ENCODE assay signal across 22 cellular contexts in the genomic region with DNA sequence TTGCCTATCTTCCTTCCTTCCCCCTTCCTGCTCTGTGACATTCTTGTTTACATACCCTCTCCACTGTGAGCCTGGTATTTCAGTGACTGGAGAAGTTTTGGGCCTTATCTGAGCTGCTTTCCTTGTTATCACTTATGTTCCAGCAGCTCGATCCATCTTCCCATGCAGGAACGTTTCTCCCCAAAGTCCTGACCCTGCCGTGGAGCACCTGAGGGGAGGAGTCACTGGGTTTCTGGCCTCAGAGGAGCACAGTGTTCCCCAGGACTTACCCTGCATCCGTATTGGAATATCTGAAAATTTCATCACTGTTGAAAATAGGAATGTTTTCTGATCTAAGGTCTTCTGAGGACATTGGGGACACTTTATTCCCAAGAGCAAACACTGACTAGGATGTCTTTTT.
DNase-seq lines count a peak whose midpoint lies in the region; ATAC-seq and TF ChIP-seq lines count a peak whose summit lies in the region.
"Had no signal": no experiment of that assay in that cellular context is flagged by ENCODE, and none has a peak within 500 bp of the region (broad histone marks: within the 10 kb centered on the region; RNA-seq: fewer than 3 reads in every experiment).

No MANE protein-coding gene starts in this region.

- no peak overlapping the region for H3K27ac ChIP-seq in OCI-LY7 (ENCODE audit: low read depth, low read length, poor library complexity, severe bottlenecking)
- H3K27ac ChIP-seq in mesendoderm (ENCODE audit: low read depth, low read length), result no peak overlapping the region
- peak overlapping the region; percentile 1 for H3K27ac ChIP-seq in stomach smooth muscle (ENCODE audit: low read length)
- H3K27ac ChIP-seq: PC-9, testis had no signal

- WGBS in mesendoderm (ENCODE audit: extremely low coverage, insufficient coverage, low lambda C conversion rate), result no CpG with 5 or more reads among the region's 4 CpGs

- no peak overlapping the region for H2AFZ ChIP-seq in OCI-LY7 (ENCODE audit: low read length)
- H2AFZ ChIP-seq: PC-9 had no signal

- H3K18ac ChIP-seq in mesendoderm (ENCODE audit: low read length), result no peak overlapping the region

- H3K27me3 ChIP-seq in mesendoderm (ENCODE audit: insufficient read depth, low read length, poor library complexity), result no peaks in the 10 kb centered on the region
- no peaks in the 10 kb centered on the region for H3K27me3 ChIP-seq in stomach smooth muscle (ENCODE audit: control insufficient read depth in 1 of 2, insufficient read depth in 2 of 2, low read length in 2 of 2)
- H3K27me3 ChIP-seq: testis had no signal

- H3K4me1 ChIP-seq in OCI-LY7 (ENCODE audit: insufficient read depth, low read length, poor library complexity, severe bottlenecking), result peaks cover 35% of the 10 kb centered on the region
- H3K4me1 ChIP-seq in mesendoderm (ENCODE audit: control insufficient read depth, low read depth, low read length), result peaks cover 6% of the 10 kb centered on the region
- peaks cover 31% of the 10 kb centered on the region for H3K4me1 ChIP-seq in stomach smooth muscle (ENCODE audit: control insufficient read depth, insufficient read depth, low read length)

- TF ChIP-seq CTCF in OCI-LY7 (conservative IDR thresholded peaks at IDR 0.05; ENCODE audit: low read length) (no peak), omental fat pad (IDR thresholded peaks at IDR 0.05) (no peak)

- H3K9me3 ChIP-seq in OCI-LY7 (ENCODE audit: low read length), result no peaks in the 10 kb centered on the region
- no peaks in the 10 kb centered on the region for H3K9me3 ChIP-seq in stomach smooth muscle (ENCODE audit: control insufficient read depth in 2 of 2, low read length in 2 of 2)
- H3K9me3 ChIP-seq: testis had no signal

- H4K20me1 ChIP-seq in OCI-LY7 (ENCODE audit: insufficient read depth, low read length), result no peaks in the 10 kb centered on the region

- H2AK5ac ChIP-seq in mesendoderm (ENCODE audit: low read length), result no peak overlapping the region

- H3K79me2 ChIP-seq in OCI-LY7 (ENCODE audit: insufficient read depth, low read depth, low read length) (no peaks in the 10 kb centered on the region), mesendoderm (ENCODE audit: control insufficient read depth, insufficient read depth, low read length) (no peaks in the 10 kb centered on the region)

- ATAC-seq in Right ventricle myocardium inferior (peak; percentile 50), omental fat pad (ENCODE audit: low FRiP score) (no peak)
- ATAC-seq: K562 had no signal

- CTCF ChIA-PET in OCI-LY7 (lab: Charles Lee; ENCODE audit: unreplicated experiment), result no interaction called here

- H2BK5ac ChIP-seq in mesendoderm (ENCODE audit: low read length), result no peak overlapping the region

- H2BK15ac ChIP-seq in mesendoderm (replicated peaks; ENCODE audit: low read depth), result no peak overlapping the region

- BruUV-seq in OCI-LY7 (replicated peaks; lab: Mats Ljungman, UMichigan), result TSS peak; percentile 0

- intact Hi-C loops in OCI-LY7 (cut with micrococcal nuclease; ENCODE audit: unreplicated experiment), result no loop called here
- intact Hi-C loops in Right ventricle myocardium inferior (cut with DNase I), result no loop called here

- H3K36me3 ChIP-seq in OCI-LY7 (ENCODE audit: insufficient read depth, low read length), result peaks cover 12% of the 10 kb centered on the region; the same call in 1 of the 2 replicates
- H3K36me3 ChIP-seq in mesendoderm (ENCODE audit: control insufficient read depth, insufficient read depth, low read length), result no peaks in the 10 kb centered on the region
- peaks cover 3 to 8% of the 10 kb centered on the region in 2 donors for H3K36me3 ChIP-seq in stomach smooth muscle (ENCODE audit: control insufficient read depth in 2 of 2, insufficient read depth in 2 of 2, low read length in 2 of 2)

- no peak overlapping the region for H4K5ac ChIP-seq in mesendoderm (ENCODE audit: low read length)

- no peak overlapping the region for H3K4me2 ChIP-seq in OCI-LY7 (ENCODE audit: low read length)
- no peak overlapping the region for H3K4me2 ChIP-seq in mesendoderm (ENCODE audit: low read length)
- H3K4me2 ChIP-seq: PC-9 had no signal

- DNase-seq in OCI-LY7 (ENCODE audit: low spot score), result no peak
- DNase-seq in Right ventricle myocardium inferior (ENCODE audit: missing footprints), result no peak
- peak; percentile 75 for DNase-seq in mesendoderm
- no peak for DNase-seq in NOMO-1 treated with dmso at 0.1 percent for 144 hours (lab: John Stamatoyannopoulos, UW; ENCODE audit: unreplicated experiment)
- no peak for DNase-seq in dedifferentiated amniotic fluid mesenchymal stem cell (ENCODE audit: extremely low spot score)
- DNase-seq in omental fat pad (ENCODE audit: low spot score), result no peak
- DNase-seq in DMS79 treated with DMSO at 0.1 percent for 48 hours (lab: John Stamatoyannopoulos, UW), result no peak
- DNase-seq: activated B cell treated with CpG ODN at 0.5 μM for 24 hours; aorta; C1 segment of cervical spinal cord; NCI-H1436; occipital lobe; PC-9; right cardiac atrium; SHP77 treated with DMSO at 0.1 percent for 48 hours; stimulated activated CD4-positive, alpha-beta T cell treated with anti-CD3 and anti-CD28 coated beads, Interleukin-4, amount 100 ng/mL, for 4 hours; stimulated activated naive CD4-positive, alpha-beta T cell; SW 1271; T1000; testis had no signal

- H3K79me1 ChIP-seq in mesendoderm (ENCODE audit: low read length), result no peaks in the 10 kb centered on the region

- POLR2A ChIA-PET in OCI-LY7 (lab: Charles Lee), result interaction anchor here (0.6 to 1.2 kb wide), 3 partner anchors 18 to 1380 kb away, joined by 3 to 7 read pairs (median 3); no protein-coding TSS in a partner anchor

- no peak overlapping the region for H3K23ac ChIP-seq in mesendoderm (ENCODE audit: low read length)

- H4K8ac ChIP-seq in mesendoderm (ENCODE audit: low read depth, low read length), result no peak overlapping the region

- H2BK120ac ChIP-seq in mesendoderm (ENCODE audit: low read depth, low read length), result no peak overlapping the region

- no peaks in the 10 kb centered on the region for H3K9me2 ChIP-seq in OCI-LY7 (ENCODE audit: insufficient read depth, low read length)

- H3K4me3 ChIP-seq in OCI-LY7 (ENCODE audit: low read depth, low read length, poor library complexity, severe bottlenecking), result no peak overlapping the region
- H3K4me3 ChIP-seq in mesendoderm (ENCODE audit: low read length), result no peak overlapping the region
- no peak overlapping the region for H3K4me3 ChIP-seq in stomach smooth muscle (ENCODE audit: low read length in 2 of 2)
- H3K4me3 ChIP-seq: K562, PC-9, testis had no signal

- H3K9ac ChIP-seq in mesendoderm (ENCODE audit: low read length) (no peak overlapping the region), stomach smooth muscle (ENCODE audit: low read length in 2 of 2) (no peak overlapping the region)

- no peak overlapping the region for H3K4ac ChIP-seq in mesendoderm (ENCODE audit: low read depth, low read length)

- peak overlapping the region; percentile 8 for H3K56ac ChIP-seq in mesendoderm (ENCODE audit: low read length)
